In the genomic region with DNA sequence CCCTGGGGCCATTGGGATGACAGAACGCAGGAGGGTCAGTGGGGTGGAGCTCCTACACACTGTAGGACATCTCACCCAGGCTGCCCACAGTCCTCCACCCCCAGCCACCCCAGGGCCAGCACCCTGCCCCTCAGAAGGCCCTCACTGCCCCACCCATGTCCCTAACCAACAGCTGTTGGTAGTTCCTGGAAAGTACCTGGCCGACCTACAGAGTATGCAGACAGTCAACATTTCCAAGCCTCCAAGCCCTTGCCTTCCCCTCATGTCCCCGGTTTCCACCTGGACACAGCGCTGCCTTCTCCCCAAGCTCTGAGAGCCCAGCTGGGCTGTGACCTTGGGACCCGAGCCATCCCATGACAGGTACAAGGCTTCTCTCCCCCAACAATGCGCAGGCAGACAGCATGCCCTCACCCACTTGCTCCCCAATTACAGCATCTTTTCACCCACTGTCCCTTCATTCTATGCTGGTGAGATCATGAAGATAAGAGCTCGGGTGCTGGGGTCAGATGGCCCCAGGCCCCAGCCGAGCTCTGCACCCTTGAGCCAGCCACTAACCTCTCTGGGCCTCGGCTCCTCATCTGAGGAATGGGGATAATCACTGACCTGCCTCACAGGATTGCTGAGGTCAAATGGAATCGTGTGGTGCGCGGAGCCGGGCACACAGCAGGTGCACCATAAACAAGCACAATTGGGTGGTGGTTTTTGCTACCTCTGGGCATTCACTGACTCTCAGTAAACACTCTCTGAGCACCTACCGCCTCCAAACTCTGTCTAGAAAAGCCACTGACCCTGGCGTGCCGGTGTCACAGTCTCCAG, we compare ENCODE assay signal across 1 cellular context.
TF ChIP-seq lines count a peak whose summit lies in the region.

No MANE protein-coding gene starts in this region.

TF ChIP-seq in SK-N-SH, 30 proteins besides CTCF, POLR2A, EP300 and RAD21:
- no peak for TF ChIP-seq SIN3A (IDR thresholded peaks at IDR 0.05; ENCODE audit: borderline replicate concordance, low read depth, low read length)
- no peak for TF ChIP-seq FOXM1 (IDR thresholded peaks at IDR 0.05; ENCODE audit: low read depth)
- TF ChIP-seq GATA2 (CRISPR knock-in tag; IDR thresholded peaks at IDR 0.05): no peak
- TF ChIP-seq EZH2phosphoT487 (IDR thresholded peaks at IDR 0.05; ENCODE audit: borderline replicate concordance, low read depth): no peak
- TF ChIP-seq, protein P1, sequence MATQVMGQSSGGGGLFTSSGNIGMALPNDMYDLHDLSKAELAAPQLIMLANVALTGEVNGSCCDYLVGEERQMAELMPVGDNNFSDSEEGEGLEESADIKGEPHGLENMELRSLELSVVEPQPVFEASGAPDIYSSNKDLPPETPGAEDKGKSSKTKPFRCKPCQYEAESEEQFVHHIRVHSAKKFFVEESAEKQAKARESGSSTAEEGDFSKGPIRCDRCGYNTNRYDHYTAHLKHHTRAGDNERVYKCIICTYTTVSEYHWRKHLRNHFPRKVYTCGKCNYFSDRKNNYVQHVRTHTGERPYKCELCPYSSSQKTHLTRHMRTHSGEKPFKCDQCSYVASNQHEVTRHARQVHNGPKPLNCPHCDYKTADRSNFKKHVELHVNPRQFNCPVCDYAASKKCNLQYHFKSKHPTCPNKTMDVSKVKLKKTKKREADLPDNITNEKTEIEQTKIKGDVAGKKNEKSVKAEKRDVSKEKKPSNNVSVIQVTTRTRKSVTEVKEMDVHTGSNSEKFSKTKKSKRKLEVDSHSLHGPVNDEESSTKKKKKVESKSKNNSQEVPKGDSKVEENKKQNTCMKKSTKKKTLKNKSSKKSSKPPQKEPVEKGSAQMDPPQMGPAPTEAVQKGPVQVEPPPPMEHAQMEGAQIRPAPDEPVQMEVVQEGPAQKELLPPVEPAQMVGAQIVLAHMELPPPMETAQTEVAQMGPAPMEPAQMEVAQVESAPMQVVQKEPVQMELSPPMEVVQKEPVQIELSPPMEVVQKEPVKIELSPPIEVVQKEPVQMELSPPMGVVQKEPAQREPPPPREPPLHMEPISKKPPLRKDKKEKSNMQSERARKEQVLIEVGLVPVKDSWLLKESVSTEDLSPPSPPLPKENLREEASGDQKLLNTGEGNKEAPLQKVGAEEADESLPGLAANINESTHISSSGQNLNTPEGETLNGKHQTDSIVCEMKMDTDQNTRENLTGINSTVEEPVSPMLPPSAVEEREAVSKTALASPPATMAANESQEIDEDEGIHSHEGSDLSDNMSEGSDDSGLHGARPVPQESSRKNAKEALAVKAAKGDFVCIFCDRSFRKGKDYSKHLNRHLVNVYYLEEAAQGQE (IDR thresholded peaks at IDR 0.05; ENCODE audit: low read depth, low read length): no peak
- no peak for TF ChIP-seq CHD2 (IDR thresholded peaks at IDR 0.05; ENCODE audit: low read length, partially characterized antibody)
- TF ChIP-seq FOXJ3 (CRISPR knock-in tag; IDR thresholded peaks at IDR 0.05): no peak
- no peak for TF ChIP-seq SMC3 (IDR thresholded peaks at IDR 0.05; ENCODE audit: low read depth, low read length)
- TF ChIP-seq, protein P2, sequence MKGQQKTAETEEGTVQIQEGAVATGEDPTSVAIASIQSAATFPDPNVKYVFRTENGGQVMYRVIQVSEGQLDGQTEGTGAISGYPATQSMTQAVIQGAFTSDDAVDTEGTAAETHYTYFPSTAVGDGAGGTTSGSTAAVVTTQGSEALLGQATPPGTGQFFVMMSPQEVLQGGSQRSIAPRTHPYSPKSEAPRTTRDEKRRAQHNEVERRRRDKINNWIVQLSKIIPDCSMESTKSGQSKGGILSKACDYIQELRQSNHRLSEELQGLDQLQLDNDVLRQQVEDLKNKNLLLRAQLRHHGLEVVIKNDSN (IDR thresholded peaks at IDR 0.05; ENCODE audit: borderline replicate concordance, low read depth): no peak
- no peak for TF ChIP-seq JUND (IDR thresholded peaks at IDR 0.05)
- TF ChIP-seq, protein P3, sequence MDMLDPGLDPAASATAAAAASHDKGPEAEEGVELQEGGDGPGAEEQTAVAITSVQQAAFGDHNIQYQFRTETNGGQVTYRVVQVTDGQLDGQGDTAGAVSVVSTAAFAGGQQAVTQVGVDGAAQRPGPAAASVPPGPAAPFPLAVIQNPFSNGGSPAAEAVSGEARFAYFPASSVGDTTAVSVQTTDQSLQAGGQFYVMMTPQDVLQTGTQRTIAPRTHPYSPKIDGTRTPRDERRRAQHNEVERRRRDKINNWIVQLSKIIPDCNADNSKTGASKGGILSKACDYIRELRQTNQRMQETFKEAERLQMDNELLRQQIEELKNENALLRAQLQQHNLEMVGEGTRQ (IDR thresholded peaks at IDR 0.05; ENCODE audit: borderline replicate concordance, low read depth, low read length): no peak
- TF ChIP-seq, protein P4, sequence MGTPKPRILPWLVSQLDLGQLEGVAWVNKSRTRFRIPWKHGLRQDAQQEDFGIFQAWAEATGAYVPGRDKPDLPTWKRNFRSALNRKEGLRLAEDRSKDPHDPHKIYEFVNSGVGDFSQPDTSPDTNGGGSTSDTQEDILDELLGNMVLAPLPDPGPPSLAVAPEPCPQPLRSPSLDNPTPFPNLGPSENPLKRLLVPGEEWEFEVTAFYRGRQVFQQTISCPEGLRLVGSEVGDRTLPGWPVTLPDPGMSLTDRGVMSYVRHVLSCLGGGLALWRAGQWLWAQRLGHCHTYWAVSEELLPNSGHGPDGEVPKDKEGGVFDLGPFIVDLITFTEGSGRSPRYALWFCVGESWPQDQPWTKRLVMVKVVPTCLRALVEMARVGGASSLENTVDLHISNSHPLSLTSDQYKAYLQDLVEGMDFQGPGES (IDR thresholded peaks at IDR 0.05; ENCODE audit: low read depth, low read length): no peak
- no peak for TF ChIP-seq RCOR1 (IDR thresholded peaks at IDR 0.05; ENCODE audit: low read length)
- no peak for TF ChIP-seq GABPA (IDR thresholded peaks at IDR 0.05; ENCODE audit: low read depth)
- no peak for TF ChIP-seq NRF1 (IDR thresholded peaks at IDR 0.05; ENCODE audit: low read depth, low read length)
- no peak for TF ChIP-seq MEF2A (IDR thresholded peaks at IDR 0.05; ENCODE audit: borderline replicate concordance, low read depth)
